Comparison of ENCODE assay signal across 22 cellular contexts in the genomic region with DNA sequence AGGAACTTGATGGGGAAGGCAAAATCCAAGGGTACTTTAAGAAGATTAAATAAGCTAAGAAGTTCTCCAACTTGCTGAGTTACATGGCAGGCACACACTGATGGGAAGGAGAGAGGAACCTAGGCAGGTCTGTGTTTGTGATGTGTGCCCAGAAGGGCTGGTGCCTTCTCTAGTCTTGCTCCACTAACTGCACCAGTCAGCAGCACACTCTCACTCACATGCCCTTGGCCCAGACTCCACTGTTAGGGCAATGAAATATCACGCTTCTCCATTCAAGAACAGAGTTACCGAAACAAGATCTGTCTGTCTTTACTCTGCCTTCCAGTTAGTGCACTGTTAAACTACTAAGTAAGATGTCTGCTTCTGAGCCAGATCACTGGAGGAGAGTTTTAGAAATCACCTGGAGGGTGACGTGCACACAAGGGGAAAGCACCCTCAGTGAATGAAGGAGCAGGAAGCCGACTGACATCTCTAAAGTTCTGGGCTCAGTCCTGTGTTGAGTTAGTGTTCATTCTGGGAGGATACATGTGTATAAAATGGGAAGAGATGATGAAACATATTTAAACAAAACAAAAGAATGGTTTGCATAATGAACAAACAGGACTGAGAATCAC.
DNase-seq lines count a peak whose midpoint lies in the region; ATAC-seq and TF ChIP-seq lines count a peak whose summit lies in the region.
"Had no signal": no experiment of that assay in that cellular context is flagged by ENCODE, and none has a peak within 500 bp of the region (broad histone marks: within the 10 kb centered on the region; RNA-seq: fewer than 3 reads in every experiment).

No MANE protein-coding gene starts in this region.

- no peaks in the 10 kb centered on the region for H3K9me2 ChIP-seq in SU-DHL-6 (replicated peaks; ENCODE audit: insufficient read depth, low read length)

- peak; percentile 44 for ATAC-seq in GM19043 (IDR thresholded peaks at IDR 0.05; ENCODE audit: low read depth, unreplicated experiment)
- peak; percentile 72 for ATAC-seq in HG02870 (IDR thresholded peaks at IDR 0.05; ENCODE audit: unreplicated experiment)
- ATAC-seq: left ventricle myocardium superior; naive thymus-derived CD8-positive, alpha-beta T cell had no signal

- no peaks in the 10 kb centered on the region for H3K79me2 ChIP-seq in SU-DHL-6 (ENCODE audit: insufficient read depth, low read length)

- peak overlapping the region; percentile 29 for H3K4me2 ChIP-seq in SU-DHL-6 (ENCODE audit: low read depth, low read length, poor library complexity, severe bottlenecking)

- no peak overlapping the region for H3K4me3 ChIP-seq in SU-DHL-6 (ENCODE audit: insufficient read depth, low read length, poor library complexity, severe bottlenecking)

- no peaks in the 10 kb centered on the region for H3K36me3 ChIP-seq in SU-DHL-6 (ENCODE audit: low read length)
- H3K36me3 ChIP-seq: WERI-Rb-1 had no signal

- H3K9ac ChIP-seq in SU-DHL-6 (ENCODE audit: low read length) = peak overlapping the region; percentile 39

- H3K27ac ChIP-seq in SU-DHL-6 (ENCODE audit: low read depth, low read length) = peak overlapping the region; percentile 92
- H3K27ac ChIP-seq: WERI-Rb-1 had no signal

- DNase-seq in NCI-H774 (lab: John Stamatoyannopoulos, UW) (no peak), NCI-H1436 treated with DMSO at 0.1 percent for 48 hours (lab: John Stamatoyannopoulos, UW) (no peak), NCI-H1417 treated with DMSO at 0.1 percent for 48 hours (lab: John Stamatoyannopoulos, UW) (no peak), DMS53 (lab: John Stamatoyannopoulos, UW) (no peak)
- DNase-seq: activated CD4-positive, alpha-beta T cell treated with anti-CD3 and anti-CD28 coated beads, Interleukin-2, amount 50 U/mL, for 4 hours; activated naive CD8-positive, alpha-beta T cell treated with anti-CD3 and anti-CD28 coated beads for 36 hours; CD4-positive, CD25-positive, alpha-beta regulatory T cell; central memory CD4-positive, alpha-beta T cell; islet precursor cell; Kasumi-1; left ventricle myocardium superior; naive thymus-derived CD8-positive, alpha-beta T cell; NCI-H1930; NCI-H2227 treated with DMSO at 0.1 percent for 48 hours; occipital lobe; OCI-M1; stimulated activated CD8-positive, alpha-beta memory T cell treated with anti-CD3 and anti-CD28 coated beads, Interleukin-4, amount 100 ng/mL, for 48 hours; T-helper 9 cell; WERI-Rb-1 had no signal

- no peaks in the 10 kb centered on the region for H3K27me3 ChIP-seq in SU-DHL-6 (ENCODE audit: low read length)

- peak overlapping the region; percentile 15 for H2AFZ ChIP-seq in SU-DHL-6 (ENCODE audit: low read depth, low read length, severe bottlenecking)

- TF ChIP-seq CTCF in SU-DHL-6 (IDR thresholded peaks at IDR 0.05; ENCODE audit: insufficient read depth, low read length, poor library complexity, severe bottlenecking) = no peak

- H4K20me1 ChIP-seq in SU-DHL-6 (ENCODE audit: low read depth, low read length) = no peaks in the 10 kb centered on the region

- no peaks in the 10 kb centered on the region for H3K9me3 ChIP-seq in SU-DHL-6 (ENCODE audit: insufficient read depth, low read length)

- H3F3A ChIP-seq in SU-DHL-6 (ENCODE audit: insufficient read depth) = peaks cover 61% of the 10 kb centered on the region
